In the genomic region with DNA sequence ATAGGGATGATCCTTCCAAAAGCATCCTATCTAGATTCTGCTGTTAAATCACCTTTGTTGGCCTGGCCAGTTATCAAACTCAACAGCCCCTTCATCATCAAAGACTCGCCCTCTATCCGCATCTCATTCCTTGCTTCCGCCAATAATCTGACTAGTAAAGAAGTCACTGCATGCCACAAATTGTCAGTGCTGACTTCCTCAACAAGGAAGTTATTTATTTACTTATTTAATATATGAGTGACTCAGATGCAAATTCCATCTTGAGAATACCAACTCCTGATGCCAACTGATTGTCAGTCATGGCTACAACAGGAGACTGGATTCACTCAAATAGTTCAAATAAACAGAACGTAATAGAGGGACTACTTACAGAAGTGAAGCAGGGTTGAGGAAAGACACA, we compare ENCODE assay signal across 19 cellular contexts.
DNase-seq lines count a peak whose midpoint lies in the region; ATAC-seq, FAIRE-seq and TF ChIP-seq lines count a peak whose summit lies in the region.
"Had no signal": no experiment of that assay in that cellular context is flagged by ENCODE, and none has a peak within 500 bp of the region (broad histone marks: within the 10 kb centered on the region; RNA-seq: fewer than 3 reads in every experiment).

No MANE protein-coding gene starts in this region.

- CTCF ChIA-PET in A549 (lab: Yijun Ruan, JAX) = no interaction called here
- CTCF ChIA-PET in IMR-90 (lab: Yijun Ruan, JAX) = no interaction called here

- dilution Hi-C loops in IMR-90 (cut with HindIII; ENCODE audit: low sequenced_read_pairs, unreplicated experiment) = no loop called here

- BruUV-seq in IMR-90 (replicated peaks; lab: Mats Ljungman, UMichigan) = no TSS peak

- H3K4me3 ChIP-seq in A549 (no peak overlapping the region), IMR-90 (ENCODE audit: insufficient read depth, low read depth, low read length) (no peak overlapping the region), adipocyte (ENCODE audit: low read length) (peak overlapping the region; percentile 28), kidney epithelial cell (ENCODE audit: low read depth, low read length) (no peak overlapping the region), prostate gland (no peak overlapping the region)
- H3K4me3 ChIP-seq: PC-9 had no signal

- peak; percentile 19 to 28; a peak in 2 of 5 replicates for TF ChIP-seq EP300 in A549 (IDR thresholded peaks at IDR 0.05)

- TF ChIP-seq RAD21 in A549 (conservative IDR thresholded peaks at IDR 0.05 in 1 of 2, IDR thresholded peaks at IDR 0.05 in 1 of 2) (no peak), IMR-90 (IDR thresholded peaks at IDR 0.05; ENCODE audit: low read length) (no peak)

- H2BK15ac ChIP-seq in IMR-90 (ENCODE audit: low read depth, low read length) = no peak overlapping the region

- no peak overlapping the region for H4K91ac ChIP-seq in IMR-90 (ENCODE audit: insufficient read depth, low read depth, low read length)

- ATAC-seq in A549 = peak; percentile 74 to 92
- ATAC-seq in IMR-90 (ENCODE audit: low read depth) = no peak; the same call in 1 of the 2 replicates

- no peak overlapping the region for H3K23ac ChIP-seq in IMR-90 (ENCODE audit: low read depth, low read length)

- no peak overlapping the region for H2AK9ac ChIP-seq in IMR-90 (replicated peaks; ENCODE audit: low read depth, low read length, poor library complexity)

- H3K9me1 ChIP-seq in IMR-90 (ENCODE audit: insufficient read depth, low read length) = no peaks in the 10 kb centered on the region

- peaks cover 19% of the 10 kb centered on the region; the same call in 2 of the 3 replicates for H3K4me1 ChIP-seq in A549
- H3K4me1 ChIP-seq in IMR-90 (ENCODE audit: control insufficient read depth, insufficient read depth, low read length) = no peaks in the 10 kb centered on the region
- H3K4me1 ChIP-seq in adipocyte (ENCODE audit: control insufficient read depth, insufficient read depth, low read length) = peaks cover 17% of the 10 kb centered on the region
- no peaks in the 10 kb centered on the region for H3K4me1 ChIP-seq in prostate gland (replicated peaks)

- FAIRE-seq in A549 (lab: Jason Lieb, UNC) = peak; percentile 36
- FAIRE-seq: A204.1, H54 had no signal

- H2BK20ac ChIP-seq in IMR-90 (ENCODE audit: low read depth, low read length) = no peak overlapping the region

- TF ChIP-seq CTCF in A549 (IDR thresholded peaks at IDR 0.05) = no peak
- TF ChIP-seq CTCF in IMR-90 (conservative IDR thresholded peaks at IDR 0.05; ENCODE audit: low read depth, low read length) = no peak
- no peak for TF ChIP-seq CTCF in kidney epithelial cell (IDR thresholded peaks at IDR 0.05; ENCODE audit: insufficient read depth, low read length, poor library complexity, severe bottlenecking)
- TF ChIP-seq CTCF in prostate gland (IDR thresholded peaks at IDR 0.05) = no peak

- H3K4ac ChIP-seq in IMR-90 (ENCODE audit: low read depth, low read length) = no peak overlapping the region

- POLR2A ChIA-PET in A549 (lab: Yijun Ruan, JAX) = no interaction called here
- POLR2A ChIA-PET in IMR-90 (lab: Charles Lee; ENCODE audit: unreplicated experiment) = no interaction called here

- H3K56ac ChIP-seq in IMR-90 (ENCODE audit: extremely low read depth, insufficient read depth, low read length) = no peak overlapping the region

- no peak overlapping the region for H3K14ac ChIP-seq in IMR-90 (replicated peaks; ENCODE audit: low read depth, low read length)

- no peak overlapping the region for H4K5ac ChIP-seq in IMR-90 (ENCODE audit: low read depth, low read length)

- H3K9me3 ChIP-seq in A549 = no peaks in the 10 kb centered on the region; the same call in 2 of the 3 replicates
- no peaks in the 10 kb centered on the region for H3K9me3 ChIP-seq in IMR-90 (ENCODE audit: control insufficient read depth, insufficient read depth, low read length)
- H3K9me3 ChIP-seq in adipocyte (ENCODE audit: control insufficient read depth, low read length) = no peaks in the 10 kb centered on the region
- no peaks in the 10 kb centered on the region for H3K9me3 ChIP-seq in prostate gland

- no peak overlapping the region for H3K18ac ChIP-seq in IMR-90 (ENCODE audit: low read depth, low read length)

- peak overlapping the region; percentile 75 to 81 for H3K27ac ChIP-seq in A549
- no peak overlapping the region for H3K27ac ChIP-seq in IMR-90 (ENCODE audit: insufficient read depth, low read length)
- H3K27ac ChIP-seq in prostate gland = no peak overlapping the region
- H3K27ac ChIP-seq: C4-2B, PC-9 had no signal

- no peak overlapping the region for H2AFZ ChIP-seq in IMR-90 (replicated peaks; ENCODE audit: low read length, poor library complexity)
- H2AFZ ChIP-seq: PC-9 had no signal

- intact Hi-C loops in IMR-90 (cut with micrococcal nuclease) (no loop called here), prostate gland (cut with DNase I) (no loop called here)

- H2BK5ac ChIP-seq in IMR-90 (ENCODE audit: low read depth, low read length, poor library complexity, severe bottlenecking) = no peak overlapping the region

- TF ChIP-seq POLR2A in A549 (IDR thresholded peaks at IDR 0.05; ENCODE audit: low read length) = no peak
- TF ChIP-seq POLR2A in IMR-90 (IDR thresholded peaks at IDR 0.05; ENCODE audit: low read depth, low read length) = no peak
- TF ChIP-seq POLR2A in prostate gland (IDR thresholded peaks at IDR 0.05) = no peak

- no peak overlapping the region for H2BK120ac ChIP-seq in IMR-90 (ENCODE audit: low read depth, low read length)

- H2AK5ac ChIP-seq in IMR-90 (ENCODE audit: low read depth, low read length) = no peak overlapping the region

- in situ Hi-C loops in IMR-90 (cut with MboI; ENCODE audit: low sequenced_read_pairs) = no loop called here

- H4K20me1 ChIP-seq in IMR-90 (ENCODE audit: insufficient read depth, low read length) = no peaks in the 10 kb centered on the region

- H3K4me2 ChIP-seq in A549 (peak overlapping the region; percentile 75), IMR-90 (ENCODE audit: low read depth, low read length) (no peak overlapping the region)
- H3K4me2 ChIP-seq: PC-9 had no signal

- H3K27me3 ChIP-seq in IMR-90 (ENCODE audit: control insufficient read depth, insufficient read depth, low read length) (no peaks in the 10 kb centered on the region), adipocyte (replicated peaks; ENCODE audit: control insufficient read depth, insufficient read depth, low read length) (no peaks in the 10 kb centered on the region), kidney epithelial cell (ENCODE audit: control insufficient read depth, insufficient read depth, low read length) (no peaks in the 10 kb centered on the region), prostate gland (replicated peaks; ENCODE audit: insufficient read depth) (no peaks in the 10 kb centered on the region)

- H3K79me1 ChIP-seq in IMR-90 (ENCODE audit: low read depth in 1 of 2, low read length in 2 of 2) = no peaks in the 10 kb centered on the region

- DNase-seq in A549 (ENCODE audit: low read depth in 1 of 2, low spot score in 1 of 2) (peak; percentile 33 to 89), IMR-90 (peak; percentile 31), adipocyte (ENCODE audit: low read depth) (peak; percentile 35), kidney epithelial cell (ENCODE audit: low read depth) (peak; percentile 10), AG08395 (ENCODE audit: low spot score) (no peak), hypothalamus (lab: John Stamatoyannopoulos, UW) (no peak), NK-92 (lab: John Stamatoyannopoulos, UW; ENCODE audit: unreplicated experiment) (no peak), prostate gland (ENCODE audit: low spot score) (no peak)
- DNase-seq: HFFc6; Kasumi-1; NCI-H187 treated with DMSO at 0.1 percent for 48 hours; NCI-H2171; NCI-H446; NCI-H69; NK-92 treated with Interleukin-12 subunit alpha and Interleukin-12 subunit beta, amount 100 ng/mL, for 24 hours had no signal

- 6% methylated on average over 4 of the region's 4 CpGs for WGBS in A549 (ENCODE audit: missing lambda C conversion rate)
- no CpG with 5 or more reads among the region's 4 CpGs for WGBS in IMR-90 (ENCODE audit: extremely low coverage in 2 of 2, insufficient read length in 1 of 2), 2 experiments
- WGBS in prostate gland = 81% methylated on average over 4 of the region's 4 CpGs

- no peak overlapping the region for H4K8ac ChIP-seq in IMR-90 (ENCODE audit: low read depth in 2 of 2, low read length in 2 of 2)

- H3K9ac ChIP-seq in IMR-90 (ENCODE audit: low read depth, low read length) = no peak overlapping the region
- H3K9ac ChIP-seq in adipocyte (ENCODE audit: low read length) = no peak overlapping the region

- H3K36me3 ChIP-seq in IMR-90 (ENCODE audit: control insufficient read depth, insufficient read depth, low read length) (no peaks in the 10 kb centered on the region), adipocyte (ENCODE audit: control insufficient read depth, insufficient read depth, low read length, severe bottlenecking) (peaks cover 1% of the 10 kb centered on the region), kidney epithelial cell (ENCODE audit: control insufficient read depth, insufficient read depth, low read length) (no peaks in the 10 kb centered on the region), prostate gland (no peaks in the 10 kb centered on the region)

TF ChIP-seq in A549, 52 proteins besides CTCF, POLR2A, EP300 and RAD21:
- TF ChIP-seq JUN (IDR thresholded peaks at IDR 0.05) = no peak
- no peak for TF ChIP-seq HOXB13 (CRISPR knock-in tag; IDR thresholded peaks at IDR 0.05; ENCODE audit: low read depth)
- peak; percentile 57 for TF ChIP-seq JUNB (IDR thresholded peaks at IDR 0.05)
- peak; percentile 29; the same call in 1 of the 2 replicates for TF ChIP-seq FOSL2 (IDR thresholded peaks at IDR 0.05)
- TF ChIP-seq FOSL2 (CRISPR knock-in tag; IDR thresholded peaks at IDR 0.05) = peak; percentile 85
- TF ChIP-seq RARB (CRISPR knock-in tag; IDR thresholded peaks at IDR 0.05) = no peak
- TF ChIP-seq HOXB5 (CRISPR knock-in tag; IDR thresholded peaks at IDR 0.05) = 0 out of 2 replicates have a peak, but pooled peaks have one; percentile 45
- TF ChIP-seq GATA3 (IDR thresholded peaks at IDR 0.05; ENCODE audit: borderline replicate concordance) = peak; percentile 66; the same call in 1 of the 2 replicates
- TF ChIP-seq RNF2 (IDR thresholded peaks at IDR 0.05; ENCODE audit: borderline replicate concordance, low read depth) = no peak
TF ChIP-seq in A549: peak in this region for 4.

TF ChIP-seq in IMR-90, 13 proteins besides CTCF, POLR2A, EP300 and RAD21 (continues in another document):
- TF ChIP-seq CEBPB (IDR thresholded peaks at IDR 0.05; ENCODE audit: low read depth, low read length) = no peak
- TF ChIP-seq RFX5 (IDR thresholded peaks at IDR 0.05; ENCODE audit: low read depth, low read length) = no peak
- no peak for TF ChIP-seq FOS (IDR thresholded peaks at IDR 0.05; ENCODE audit: low read depth, low read length)
- no peak for TF ChIP-seq MXI1 (IDR thresholded peaks at IDR 0.05; ENCODE audit: borderline replicate concordance, low read depth, low read length)
- TF ChIP-seq SMC3 (IDR thresholded peaks at IDR 0.05; ENCODE audit: low read depth, low read length) = no peak
- no peak for TF ChIP-seq BHLHE40 (IDR thresholded peaks at IDR 0.05; ENCODE audit: low read depth, low read length)
- TF ChIP-seq MAFK (IDR thresholded peaks at IDR 0.05; ENCODE audit: low read depth, low read length) = no peak
- TF ChIP-seq NFE2L2 (IDR thresholded peaks at IDR 0.05; ENCODE audit: low read depth, low read length) = no peak
- TF ChIP-seq MAZ (IDR thresholded peaks at IDR 0.05; ENCODE audit: borderline replicate concordance, low read depth, low read length) = no peak
- no peak for TF ChIP-seq RCOR1 (IDR thresholded peaks at IDR 0.05; ENCODE audit: insufficient replicate concordance, low read length)

Comparison
In these comparisons a context has a peak if more than half of its experiments do, and no peak if none do; other contexts are left out.
1. DNase-seq: peak in A549 (2 of 2), IMR-90 (single experiment), adipocyte (single experiment) and kidney epithelial cell (single experiment); none in AG08395 (single experiment), hypothalamus (0 of 51), NK-92 (single experiment) and prostate gland (single experiment).
2. H3K27ac ChIP-seq: peak in A549 (2 of 2); none in IMR-90 (single experiment) and prostate gland (0 of 2).